ENCODE assay signal across 8 cellular contexts in the genomic region with DNA sequence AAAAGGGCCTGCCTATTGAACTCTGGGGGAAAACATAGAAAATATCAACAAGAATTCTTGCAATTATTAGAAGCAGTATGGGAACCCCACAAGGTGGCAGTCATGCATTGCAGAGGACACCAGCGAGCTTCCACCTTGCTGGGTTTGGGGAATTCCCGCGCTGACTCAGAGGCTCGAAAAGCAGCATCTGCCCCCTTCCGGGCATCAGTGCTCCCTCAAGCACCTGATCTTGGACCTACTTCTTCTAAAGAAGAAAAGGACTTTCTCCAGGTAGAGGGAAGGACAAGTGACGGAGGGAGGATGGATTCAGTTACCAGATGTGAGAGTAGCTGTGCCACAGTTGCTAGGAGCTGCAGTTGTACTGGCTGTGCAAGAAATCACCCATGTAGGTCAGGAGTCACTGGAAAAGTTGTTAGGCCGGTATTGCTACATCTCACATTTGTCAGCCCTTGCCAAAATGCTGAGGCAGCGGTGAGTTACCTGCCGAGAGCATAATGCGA.
DNase-seq lines count a peak whose midpoint lies in the region; ATAC-seq, FAIRE-seq and TF ChIP-seq lines count a peak whose summit lies in the region.
"Not testable (repeated sequence)": the region's sequence is repeated elsewhere in the genome, so short reads cannot be mapped to it uniquely, and the experiment has no call there.

No MANE protein-coding gene starts in this region.

- H3K9ac ChIP-seq in SK-N-SH; endodermal cell (ENCODE audit: extremely low read depth, low read length, poor library complexity, severe bottlenecking): not testable (repeated sequence)

- H3K9me2 ChIP-seq in SK-N-SH = not testable (repeated sequence)

- not testable (repeated sequence) for H3K4me1 Mint-ChIP-seq in activated T-cell treated with anti-CD3 and anti-CD28 coated beads, Interleukin-2, amount 50 U/mL, for 4 hours (ENCODE audit: low read depth); endodermal cell

- not testable (repeated sequence) for H3K4me3 Mint-ChIP-seq in activated T-cell treated with anti-CD3 and anti-CD28 coated beads, Interleukin-2, amount 50 U/mL, for 4 hours; endodermal cell

- not testable (repeated sequence) for H3K36me3 Mint-ChIP-seq in activated T-cell treated with anti-CD3 and anti-CD28 coated beads, Interleukin-2, amount 50 U/mL, for 4 hours (ENCODE audit: insufficient read depth); endodermal cell (ENCODE audit: low read depth)

- H3K9me3 ChIP-seq in SK-N-SH; endodermal cell (ENCODE audit: control insufficient read depth, low read length); lung (ENCODE audit: control insufficient read depth in 2 of 2, insufficient read depth in 1 of 2, low read length in 1 of 2): not testable (repeated sequence)

- H3K27me3 Mint-ChIP-seq in activated T-cell treated with anti-CD3 and anti-CD28 coated beads, Interleukin-2, amount 50 U/mL, for 4 hours (ENCODE audit: low read depth); endodermal cell (ENCODE audit: insufficient read depth): not testable (repeated sequence)

- peak; percentile 16 for FAIRE-seq in GM12891 (lab: Jason Lieb, UNC)

- DNase-seq in A172 (ENCODE audit: low spot score) = peak; percentile 56
- DNase-seq in GM12891 (ENCODE audit: insufficient read length, low spot score); SK-N-SH: not testable (repeated sequence)
- peak; percentile 67 to 78 for DNase-seq in NCI-H2081 (lab: John Stamatoyannopoulos, UW)
- DNase-seq in activated T-cell treated with anti-CD3 and anti-CD28 coated beads, Interleukin-2, amount 50 U/mL, for 4 hours = peak; percentile 49
- peak; percentile 75 for DNase-seq in endodermal cell
- peak; percentile 62 for DNase-seq in lung (ENCODE audit: low spot score)
- DNase-seq in stimulated activated CD4-positive, alpha-beta T cell treated with anti-CD3 and anti-CD28 coated beads, Interleukin-1b, Interleukin-23, amount 100 ng/mL, for 24 hours (ENCODE audit: low read depth in 4 of 4, low spot score in 1 of 4) = peak; percentile 19 to 61 (median 34)

- not testable (repeated sequence) for H3F3A ChIP-seq in SK-N-SH (replicated peaks; ENCODE audit: insufficient read depth)

- H3K79me2 ChIP-seq in SK-N-SH (ENCODE audit: insufficient read depth) = not testable (repeated sequence)

- H3K4me2 ChIP-seq in SK-N-SH = not testable (repeated sequence)

- TF ChIP-seq CTCF in SK-N-SH (IDR thresholded peaks at IDR 0.05) (peak; percentile 52), endodermal cell (conservative IDR thresholded peaks at IDR 0.05) (peak; percentile 90), lung (IDR thresholded peaks at IDR 0.05; ENCODE audit: control extremely low read depth, extremely low read depth) (peak; percentile 3)

- H3K36me3 ChIP-seq in SK-N-SH (replicated peaks in 1 of 2; ENCODE audit: control insufficient read depth in 1 of 2, insufficient read depth in 2 of 2, low read length in 1 of 2); endodermal cell (ENCODE audit: control insufficient read depth, insufficient read depth, low read length); lung (ENCODE audit: control insufficient read depth in 2 of 2, insufficient read depth in 2 of 2, low read length in 2 of 2): not testable (repeated sequence)

- H3K27ac ChIP-seq in SK-N-SH (ENCODE audit: low read depth in 2 of 2, low read length in 1 of 2); endodermal cell (ENCODE audit: low read depth, low read length); lung (ENCODE audit: low read depth in 1 of 2, low read length in 1 of 2): not testable (repeated sequence)

- peak; percentile 61 for TF ChIP-seq RAD21 in SK-N-SH (IDR thresholded peaks at IDR 0.05; ENCODE audit: low read length)

- not testable (repeated sequence) for H4K20me1 ChIP-seq in SK-N-SH (ENCODE audit: insufficient read depth)

- H2AFZ ChIP-seq in SK-N-SH (ENCODE audit: low read depth) = not testable (repeated sequence)

- H3K9me3 Mint-ChIP-seq in activated T-cell treated with anti-CD3 and anti-CD28 coated beads, Interleukin-2, amount 50 U/mL, for 4 hours; endodermal cell: not testable (repeated sequence)

- POLR2A ChIA-PET in SK-N-SH (lab: Yijun Ruan, JAX) = not testable (repeated sequence)

- not testable (repeated sequence) for H3K27me3 ChIP-seq in SK-N-SH (ENCODE audit: insufficient read depth); endodermal cell (ENCODE audit: control insufficient read depth, insufficient read depth, low read length, poor library complexity, severe bottlenecking); lung (ENCODE audit: control insufficient read depth, insufficient read depth)

- TF ChIP-seq EP300 in SK-N-SH (IDR thresholded peaks at IDR 0.05; ENCODE audit: borderline replicate concordance in 1 of 2, low read depth in 1 of 2, low read length in 1 of 2) = not testable (repeated sequence)

- not testable (repeated sequence) for H3K4me1 ChIP-seq in SK-N-SH (ENCODE audit: control insufficient read depth in 1 of 2, insufficient read depth in 2 of 2, low read depth in 1 of 2, low read length in 1 of 2); endodermal cell (ENCODE audit: control insufficient read depth, insufficient read depth, low read length); lung (ENCODE audit: control insufficient read depth in 2 of 2, insufficient read depth in 2 of 2, low read length in 2 of 2)

- ATAC-seq in activated T-cell treated with anti-CD3 and anti-CD28 coated beads, Interleukin-2, amount 50 U/mL, for 4 hours; lung (ENCODE audit: insufficient read depth, low FRiP score): not testable (repeated sequence)

- H3K4me3 ChIP-seq in SK-N-SH (ENCODE audit: low read depth in 2 of 2, low read length in 1 of 2); endodermal cell (ENCODE audit: low read length); lung: not testable (repeated sequence)

- not testable (repeated sequence) for H3K27ac Mint-ChIP-seq in endodermal cell

- WGBS in SK-N-SH (ENCODE audit: low lambda C conversion rate) = 36% methylated on average over 10 of the region's 10 CpGs
- WGBS in endodermal cell (ENCODE audit: insufficient coverage in 1 of 2, insufficient read length in 1 of 2), 2 experiments = 45 to 100% methylated on average over 2 to 9 of the region's 10 CpGs
- WGBS in lung, 2 donors = 50 to 55% methylated on average over 10 of the region's 10 CpGs

- CTCF ChIA-PET in SK-N-SH (lab: Yijun Ruan, JAX) = interaction anchor here (0.6 to 2.7 kb wide), 25 partner anchors 10 to 653 kb away, joined by 3 to 15 read pairs (median 3); a partner anchor contains a TSS

- not testable (repeated sequence) for TF ChIP-seq POLR2A in GM12891 (IDR thresholded peaks at IDR 0.05; ENCODE audit: low read depth, low read length)

TF ChIP-seq in SK-N-SH, 30 proteins besides CTCF, POLR2A, EP300 and RAD21:
- TF ChIP-seq SMC3 (IDR thresholded peaks at IDR 0.05; ENCODE audit: low read depth, low read length) = peak; percentile 37; the same call in 1 of the 2 replicates

Comparison
In these comparisons a context has a peak if more than half of its experiments do, and no peak if none do; other contexts are left out.
1. CTCF ChIP-seq: peak in every context shown above with its lines; median percentile 90 in endodermal cell; 52 in SK-N-SH; 3 in lung.